In the genomic region with DNA sequence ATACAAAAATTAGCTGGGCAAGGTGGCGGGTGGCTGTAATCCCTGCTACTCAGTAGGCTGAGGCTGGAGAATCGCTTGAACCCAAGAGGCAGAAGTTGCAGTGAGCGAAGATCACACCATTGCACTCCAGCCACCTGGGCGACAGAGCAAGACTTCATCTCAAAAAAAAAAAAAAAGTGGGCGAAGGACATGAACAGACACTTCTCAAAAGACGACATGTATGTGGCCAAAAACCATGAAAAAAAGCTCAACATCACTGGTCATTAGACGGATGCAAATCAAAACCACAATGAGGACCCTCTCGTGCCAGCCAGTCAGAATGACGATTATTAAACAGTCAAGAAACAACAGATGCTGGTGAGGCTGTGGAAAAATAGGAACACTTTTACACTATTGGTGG, we compare ENCODE assay signal across 24 cellular contexts.
DNase-seq lines count a peak whose midpoint lies in the region.
"Had no signal": no experiment of that assay in that cellular context is flagged by ENCODE, and none has a peak within 500 bp of the region (broad histone marks: within the 10 kb centered on the region; RNA-seq: fewer than 3 reads in every experiment).

No MANE protein-coding gene starts in this region.

- peak overlapping the region; percentile 55 for H3K27ac Mint-ChIP-seq in activated naive CD4-positive, alpha-beta T cell treated with anti-CD3 and anti-CD28 coated beads, Interleukin-2, amount 50 U/mL, for 24 hours
- H3K27ac Mint-ChIP-seq in activated naive CD4-positive, alpha-beta T cell treated with anti-CD3 and anti-CD28 coated beads for 36 hours: no peak overlapping the region
- H3K27ac Mint-ChIP-seq: B cell; CD14-positive monocyte; CD4-positive, alpha-beta memory T cell; CD4-positive, alpha-beta T cell; CD4-positive, CD25-positive, alpha-beta regulatory T cell; CD8-positive, alpha-beta T cell had no signal

- H3K36me3 Mint-ChIP-seq in activated naive CD4-positive, alpha-beta T cell treated with anti-CD3 and anti-CD28 coated beads, Interleukin-2, amount 50 U/mL, for 24 hours: no peaks in the 10 kb centered on the region
- no peaks in the 10 kb centered on the region for H3K36me3 Mint-ChIP-seq in activated naive CD4-positive, alpha-beta T cell treated with anti-CD3 and anti-CD28 coated beads for 36 hours (ENCODE audit: low read depth)
- H3K36me3 Mint-ChIP-seq: CD4-positive, alpha-beta memory T cell; CD4-positive, CD25-positive, alpha-beta regulatory T cell; CD8-positive, alpha-beta memory T cell; CD8-positive, alpha-beta T cell had no signal

- H3K4me1 Mint-ChIP-seq in activated naive CD4-positive, alpha-beta T cell treated with anti-CD3 and anti-CD28 coated beads, Interleukin-2, amount 50 U/mL, for 24 hours: no peaks in the 10 kb centered on the region
- no peaks in the 10 kb centered on the region for H3K4me1 Mint-ChIP-seq in activated naive CD4-positive, alpha-beta T cell treated with anti-CD3 and anti-CD28 coated beads for 36 hours (ENCODE audit: low read depth)
- H3K4me1 Mint-ChIP-seq: CD4-positive, alpha-beta memory T cell; CD4-positive, CD25-positive, alpha-beta regulatory T cell; CD8-positive, alpha-beta memory T cell had no signal

- no peaks in the 10 kb centered on the region for H3K27me3 Mint-ChIP-seq in activated naive CD4-positive, alpha-beta T cell treated with anti-CD3 and anti-CD28 coated beads, Interleukin-2, amount 50 U/mL, for 24 hours
- no peaks in the 10 kb centered on the region for H3K27me3 Mint-ChIP-seq in activated naive CD4-positive, alpha-beta T cell treated with anti-CD3 and anti-CD28 coated beads for 36 hours (ENCODE audit: low read depth)
- H3K27me3 Mint-ChIP-seq: B cell; CD4-positive, alpha-beta memory T cell; CD4-positive, alpha-beta T cell had no signal

- H3K9me3 Mint-ChIP-seq in activated naive CD4-positive, alpha-beta T cell treated with anti-CD3 and anti-CD28 coated beads, Interleukin-2, amount 50 U/mL, for 24 hours: peaks cover 7% of the 10 kb centered on the region
- peaks cover 2% of the 10 kb centered on the region for H3K9me3 Mint-ChIP-seq in activated naive CD4-positive, alpha-beta T cell treated with anti-CD3 and anti-CD28 coated beads for 36 hours
- H3K9me3 Mint-ChIP-seq: CD4-positive, alpha-beta T cell; CD8-positive, alpha-beta memory T cell; CD8-positive, alpha-beta T cell had no signal

- no peak for DNase-seq in activated naive CD4-positive, alpha-beta T cell treated with anti-CD3 and anti-CD28 coated beads for 36 hours
- DNase-seq: 8988T; ACHN; AML-193; BE2C; C1 segment of cervical spinal cord; Caco-2; Calu3; CD4-positive, alpha-beta memory T cell; CD4-positive, alpha-beta T cell; CD4-positive, CD25-positive, alpha-beta regulatory T cell; CD8-positive, alpha-beta memory T cell; CD8-positive, alpha-beta T cell; COR-L47; DMS 273 treated with DMSO at 0.1 percent for 48 hours; DMS153; DMS53; DMS79; DMS79 treated with DMSO at 0.1 percent for 48 hours; DND-41; EL had no signal

- H3K4me3 Mint-ChIP-seq in activated naive CD4-positive, alpha-beta T cell treated with anti-CD3 and anti-CD28 coated beads, Interleukin-2, amount 50 U/mL, for 24 hours: no peak overlapping the region
- no peak overlapping the region for H3K4me3 Mint-ChIP-seq in activated naive CD4-positive, alpha-beta T cell treated with anti-CD3 and anti-CD28 coated beads for 36 hours
- H3K4me3 Mint-ChIP-seq: B cell; CD14-positive monocyte; CD4-positive, alpha-beta memory T cell; CD4-positive, alpha-beta T cell; CD4-positive, CD25-positive, alpha-beta regulatory T cell; CD8-positive, alpha-beta memory T cell; CD8-positive, alpha-beta T cell had no signal

- CTCF ChIA-PET in activated naive CD4-positive, alpha-beta T cell treated with anti-CD3 and anti-CD28 coated beads for 36 hours (lab: Charles Lee): interaction anchor here (0.6 kb wide), 1 partner anchor 78 kb away, joined by 4 read pairs; no protein-coding TSS in a partner anchor

- intact Hi-C loops in activated naive CD4-positive, alpha-beta T cell treated with anti-CD3 and anti-CD28 coated beads for 36 hours (cut with micrococcal nuclease): no loop called here
